In the genomic region with DNA sequence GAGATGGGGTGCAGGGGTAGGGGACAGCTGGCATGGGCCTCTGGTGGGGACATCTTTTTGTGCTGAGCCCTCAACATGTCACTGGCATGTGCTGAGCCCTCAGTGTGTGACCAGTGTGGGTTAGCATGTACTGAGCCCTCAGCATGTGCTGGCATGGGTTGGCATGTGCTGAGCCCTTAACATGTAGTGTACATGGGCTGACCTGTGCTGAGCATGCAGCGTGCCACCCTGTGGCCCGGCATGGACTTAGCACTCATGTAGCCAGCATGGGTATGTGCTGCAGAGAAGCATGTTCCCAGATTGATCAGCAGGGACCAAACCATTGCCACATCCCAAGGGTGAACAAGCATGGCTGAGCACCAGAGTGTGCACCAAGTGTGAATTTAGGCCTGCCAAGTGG, we compare ENCODE assay signal across 23 cellular contexts. TPM values are rescaled to one million over a fixed set of nuclear protein-coding genes. Genes with fewer than 3 reads are reported as not detected.
"Had no signal": no experiment of that assay in that cellular context is flagged by ENCODE, and none has a peak within 500 bp of the region (broad histone marks: within the 10 kb centered on the region; RNA-seq: fewer than 3 reads in every experiment).

No MANE protein-coding gene starts in this region.

- H3K4me3 Mint-ChIP-seq: activated B cell treated with CpG ODN at 0.5 μM for 24 hours; activated CD4-positive, alpha-beta T cell treated with anti-CD3 and anti-CD28 coated beads for 36 hours; activated naive CD4-positive, alpha-beta T cell treated with anti-CD3 and anti-CD28 coated beads, Interleukin-2, amount 10 ng/mL, durations not matched to agents 7 days and 5 days; dendritic cell treated with granulocyte-macrophage colony-stimulating factor and Interleukin-4, amounts not matched to agents 40 ng/mL and 50 ng/mL, for 4 days; T-helper 17 cell; type B pancreatic cell had no signal

- DNase-seq: activated B cell treated with CpG ODN at 0.5 μM for 24 hours; activated CD4-positive, alpha-beta T cell treated with anti-CD3 and anti-CD28 coated beads for 36 hours; activated CD4-positive, alpha-beta T cell treated with anti-CD3 and anti-CD28 coated beads, Interleukin-2, amount 50 U/mL, for 4 hours; activated effector memory CD4-positive, alpha-beta T cell treated with anti-CD3 and anti-CD28 coated beads, Interleukin-2, amount 50 U/mL, for 16 hours; activated naive CD4-positive, alpha-beta T cell treated with anti-CD3 and anti-CD28 coated beads, Interleukin-2, amount 10 ng/mL, durations not matched to agents 7 days and 5 days; anterior cingulate cortex; body of pancreas; caudate nucleus; effector CD4-positive, alpha-beta T cell; foreskin melanocyte; kidney; lower lobe of right lung; mesendoderm; mucosa of descending colon; nucleus accumbens; stimulated activated CD4-positive, alpha-beta T cell treated with anti-CD3 and anti-CD28 coated beads, Interleukin-2, amount 100 ng/mL, for 48 hours; stimulated activated CD8-positive, alpha-beta memory T cell treated with anti-CD3 and anti-CD28 coated beads, Interleukin-4, amount 100 ng/mL, for 48 hours; stimulated activated naive CD4-positive, alpha-beta T cell; T-helper 17 cell; testis had no signal

- H3K4me1 Mint-ChIP-seq: activated B cell treated with CpG ODN at 0.5 μM for 24 hours had no signal

- H3K4me3 ChIP-seq: body of pancreas, lower lobe of right lung, mucosa of descending colon, testis had no signal

- H3K27me3 Mint-ChIP-seq: activated B cell treated with CpG ODN at 0.5 μM for 24 hours; activated CD4-positive, alpha-beta T cell treated with anti-CD3 and anti-CD28 coated beads for 36 hours; activated naive CD4-positive, alpha-beta T cell treated with anti-CD3 and anti-CD28 coated beads, Interleukin-2, amount 10 ng/mL, durations not matched to agents 7 days and 5 days; dendritic cell treated with granulocyte-macrophage colony-stimulating factor and Interleukin-4, amounts not matched to agents 40 ng/mL and 50 ng/mL, for 4 days; T-helper 17 cell; type B pancreatic cell had no signal

- H3K9me3 ChIP-seq: body of pancreas, lower lobe of right lung, mucosa of descending colon, testis had no signal

- H3K27ac ChIP-seq: body of pancreas, lower lobe of right lung, testis had no signal

- H3K27me3 ChIP-seq: body of pancreas, testis had no signal

- H3K4me1 ChIP-seq: body of pancreas, lower lobe of right lung had no signal

- ATAC-seq: activated CD4-positive, alpha-beta T cell treated with anti-CD3 and anti-CD28 coated beads for 36 hours; body of pancreas; lower lobe of right lung; mucosa of descending colon; sciatic nerve; T-helper 17 cell had no signal

- H3K9me3 Mint-ChIP-seq: activated B cell treated with CpG ODN at 0.5 μM for 24 hours; activated naive CD4-positive, alpha-beta T cell treated with anti-CD3 and anti-CD28 coated beads, Interleukin-2, amount 10 ng/mL, durations not matched to agents 7 days and 5 days; dendritic cell treated with granulocyte-macrophage colony-stimulating factor and Interleukin-4, amounts not matched to agents 40 ng/mL and 50 ng/mL, for 4 days; type B pancreatic cell had no signal

- H3K27ac Mint-ChIP-seq: activated B cell treated with CpG ODN at 0.5 μM for 24 hours; activated CD4-positive, alpha-beta T cell treated with anti-CD3 and anti-CD28 coated beads for 36 hours; activated naive CD4-positive, alpha-beta T cell treated with anti-CD3 and anti-CD28 coated beads, Interleukin-2, amount 10 ng/mL, durations not matched to agents 7 days and 5 days; T-helper 17 cell; type B pancreatic cell had no signal

RNA-seq across cellular contexts. Expression of gene HIPK4, which starts 11.5 kb away (rescaled TPM):
- total RNA-seq: body of pancreas, T-helper 17 cell had no signal
